In genomic region chr18:58385472-58385871, GRCh38 we compare ENCODE assay signal across 15 cellular contexts.
DNase-seq lines count a peak whose midpoint lies in the region; ATAC-seq and TF ChIP-seq lines count a peak whose summit lies in the region.
"Had no signal": no experiment of that assay in that cellular context is flagged by ENCODE, and none has a peak within 500 bp of the region (broad histone marks: within the 10 kb centered on the region; RNA-seq: fewer than 3 reads in every experiment).

No MANE protein-coding gene starts in this region.

- H3F3A ChIP-seq in GM23338 (replicated peaks; ENCODE audit: low read depth) = no peaks in the 10 kb centered on the region

- peaks cover 10% of the 10 kb centered on the region for H3K36me3 ChIP-seq in GM23338 (ENCODE audit: insufficient read depth)
- H3K36me3 ChIP-seq: HAP-1 had no signal

- H3K4me1 ChIP-seq in GM23338 (ENCODE audit: insufficient read depth) = no peaks in the 10 kb centered on the region
- H3K4me1 ChIP-seq: BLaER1 treated with 17β-estradiol and CSF1 and Interleukin-3, amounts not matched to agents 10 nM and 100 nM; HAP-1 had no signal

- H3K9me2 ChIP-seq in GM23338 (ENCODE audit: insufficient read depth) = no peaks in the 10 kb centered on the region

- H3K27me3 Mint-ChIP-seq in GM23338 (ENCODE audit: insufficient read depth, low read depth, poor library complexity) (peaks cover 3% of the 10 kb centered on the region), brain (no peaks in the 10 kb centered on the region)
- H3K27me3 Mint-ChIP-seq: B cell had no signal

- H3K4me3 Mint-ChIP-seq in GM23338 (no peak overlapping the region), brain (no peak overlapping the region)
- H3K4me3 Mint-ChIP-seq: B cell; CD8-positive, alpha-beta T cell had no signal

- TF ChIP-seq CTCF in GM23338 (conservative IDR thresholded peaks at IDR 0.05; ENCODE audit: low read depth in 2 of 2) (no peak), brain (conservative IDR thresholded peaks at IDR 0.05) (no peak)

- no peak overlapping the region for H2AFZ ChIP-seq in GM23338

- H3K9me3 Mint-ChIP-seq in GM23338 (no peaks in the 10 kb centered on the region), brain (no peaks in the 10 kb centered on the region)
- H3K9me3 Mint-ChIP-seq: CD8-positive, alpha-beta T cell had no signal

- DNase-seq in GM23338 (ENCODE audit: low spot score) (no peak), islet precursor cell (peak; percentile 49), ureter (ENCODE audit: low spot score) (peak; percentile 40), DMS 273 treated with DMSO at 0.1 percent for 48 hours (lab: John Stamatoyannopoulos, UW) (no peak)
- DNase-seq: Calu3, GDM1, GOT3, KG1 had no signal

- no peak overlapping the region for H3K27ac ChIP-seq in GM23338 (ENCODE audit: low read depth)
- H3K27ac ChIP-seq: BLaER1 treated with 17β-estradiol and CSF1 and Interleukin-3, amounts not matched to agents 10 nM and 100 nM had no signal

- H3K36me3 Mint-ChIP-seq in GM23338 (ENCODE audit: low read depth) (peaks cover 49% of the 10 kb centered on the region), brain (peaks cover 80% of the 10 kb centered on the region)

- H3K27ac Mint-ChIP-seq in GM23338 (peak overlapping the region; percentile 20; the same call in 1 of the 2 replicates), brain (peak overlapping the region in 3 of 5 experiments; percentile 11 to 51 (median 46))
- H3K27ac Mint-ChIP-seq: B cell; CD8-positive, alpha-beta T cell had no signal

- no peak overlapping the region for H3K4me2 ChIP-seq in GM23338
- H3K4me2 ChIP-seq: BLaER1 treated with 17β-estradiol and CSF1 and Interleukin-3, amounts not matched to agents 10 nM and 100 nM had no signal

- ATAC-seq in GM23338 = no peak
- no peak for ATAC-seq in HG03139 (IDR thresholded peaks at IDR 0.05; ENCODE audit: unreplicated experiment)
- no peak for ATAC-seq in HG03520 (IDR thresholded peaks at IDR 0.05; ENCODE audit: unreplicated experiment)
- ATAC-seq: CD8-positive, alpha-beta T cell had no signal

- H3K4me1 Mint-ChIP-seq in GM23338 (no peaks in the 10 kb centered on the region), brain (peaks cover 26% of the 10 kb centered on the region)
- H3K4me1 Mint-ChIP-seq: B cell had no signal

- no peak overlapping the region for H3K4me3 ChIP-seq in GM23338
- H3K4me3 ChIP-seq: BLaER1 treated with 17β-estradiol and CSF1 and Interleukin-3, amounts not matched to agents 10 nM and 100 nM; HAP-1 had no signal

- H4K20me1 ChIP-seq in GM23338 (replicated peaks; ENCODE audit: insufficient read depth) = no peaks in the 10 kb centered on the region
- H4K20me1 ChIP-seq: BLaER1 treated with 17β-estradiol and CSF1 and Interleukin-3, amounts not matched to agents 10 nM and 100 nM had no signal

- no peaks in the 10 kb centered on the region for H3K27me3 ChIP-seq in GM23338 (ENCODE audit: insufficient read depth)
- H3K27me3 ChIP-seq: BLaER1 treated with 17β-estradiol and CSF1 and Interleukin-3, amounts not matched to agents 10 nM and 100 nM had no signal

- no peaks in the 10 kb centered on the region for H3K79me2 ChIP-seq in GM23338 (replicated peaks; ENCODE audit: insufficient read depth)

TF ChIP-seq in GM23338, 12 proteins besides CTCF, POLR2A, EP300 and RAD21:
- no peak for TF ChIP-seq STAT1 (IDR thresholded peaks at IDR 0.05; ENCODE audit: unreplicated experiment)
- TF ChIP-seq POLR2AphosphoS5 (IDR thresholded peaks at IDR 0.05; ENCODE audit: low read depth) = no peak
- no peak for TF ChIP-seq ZNF114 (CRISPR knock-in tag; IDR thresholded peaks at IDR 0.05)
- TF ChIP-seq NANOG (IDR thresholded peaks at IDR 0.05; ENCODE audit: borderline replicate concordance) = no peak
- TF ChIP-seq ZNF331 (CRISPR knock-in tag; IDR thresholded peaks at IDR 0.05; ENCODE audit: low read depth) = no peak
- no peak for TF ChIP-seq EZH2 (IDR thresholded peaks at IDR 0.05; ENCODE audit: low read depth, unreplicated experiment)
- no peak for TF ChIP-seq ZNF462 (CRISPR knock-in tag; IDR thresholded peaks at IDR 0.05)
- no peak for TF ChIP-seq REST (IDR thresholded peaks at IDR 0.05; ENCODE audit: unreplicated experiment)
- no peak for TF ChIP-seq JUNB (IDR thresholded peaks at IDR 0.05; ENCODE audit: unreplicated experiment)

Comparison
In these comparisons a context has a peak if more than half of its experiments do, and no peak if none do; other contexts are left out.
1. DNase-seq: peak in islet precursor cell (single experiment) and ureter (single experiment); none in GM23338 (single experiment) and DMS 273 treated with DMSO at 0.1 percent for 48 hours (single experiment).